ENCODE assay signal across 9 cellular contexts in the genomic region with DNA sequence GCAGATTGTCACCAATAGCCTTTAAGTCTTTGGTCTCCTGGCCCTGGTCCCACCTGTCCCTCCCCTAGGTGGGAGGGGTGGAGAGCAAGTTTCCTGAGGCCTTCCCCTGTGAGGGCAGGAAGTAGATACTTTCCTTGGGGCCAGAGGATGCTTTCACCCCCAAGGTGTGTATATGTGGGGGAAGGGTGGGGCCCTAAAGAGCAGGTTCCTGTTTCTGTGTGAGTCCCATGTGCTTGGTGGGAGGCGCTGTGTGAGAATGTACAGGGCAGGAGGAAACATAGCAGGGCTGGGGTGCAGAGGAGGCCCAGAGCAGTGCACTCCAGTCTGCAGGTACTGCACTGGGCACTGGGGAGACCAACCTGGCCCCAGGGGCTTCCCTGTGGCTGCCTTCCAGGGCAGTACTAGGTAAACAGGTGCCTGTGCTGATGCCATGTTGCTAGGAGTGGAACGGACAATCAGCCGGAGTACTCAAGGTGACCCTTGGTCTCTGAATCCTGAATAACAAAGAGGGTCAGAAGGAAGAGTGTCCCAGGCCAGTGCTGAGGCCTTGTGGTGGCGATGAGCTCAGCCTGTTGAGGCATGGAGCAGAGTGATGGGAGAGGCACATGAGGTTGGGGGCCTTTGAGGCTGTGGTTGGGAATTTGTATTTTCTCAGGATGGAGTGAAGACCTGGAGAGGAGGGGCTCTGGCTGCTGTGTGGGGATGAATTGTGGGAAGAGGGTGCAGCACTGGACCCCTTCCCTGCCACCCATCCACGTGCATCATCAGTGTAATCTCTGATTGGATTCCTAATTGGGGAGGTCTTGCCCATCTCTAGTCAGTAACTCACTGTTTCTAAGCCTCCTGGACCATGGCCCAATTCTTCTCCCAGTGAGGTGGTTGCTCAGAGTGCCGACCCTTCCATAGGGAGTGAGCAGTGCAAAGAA. TPM values are rescaled to one million over a fixed set of nuclear protein-coding genes. Genes with fewer than 3 reads are reported as not detected.
DNase-seq lines count a peak whose midpoint lies in the region; ATAC-seq and TF ChIP-seq lines count a peak whose summit lies in the region.
"Had no signal": no experiment of that assay in that cellular context is flagged by ENCODE, and none has a peak within 500 bp of the region (broad histone marks: within the 10 kb centered on the region; RNA-seq: fewer than 3 reads in every experiment).

No MANE protein-coding gene starts in this region.

- no peaks in the 10 kb centered on the region for H3K9me3 Mint-ChIP-seq in memory B cell

- no peak for TF ChIP-seq CTCF in GM10266 (IDR thresholded peaks at IDR 0.05; ENCODE audit: control insufficient read depth, insufficient read depth, low read depth, missing control alignments)
- no peak for TF ChIP-seq CTCF in OCI-LY3 (IDR thresholded peaks at IDR 0.05; ENCODE audit: low read depth, low read length)
- no peak for TF ChIP-seq CTCF in upper lobe of left lung (IDR thresholded peaks at IDR 0.05)

- peak overlapping the region; percentile 51; the same call in 1 of the 2 replicates for H3K9ac ChIP-seq in OCI-LY3 (ENCODE audit: low read length)

- peak in 1 of 4 donors; percentile 11 for TF ChIP-seq EP300 in upper lobe of left lung (IDR thresholded peaks at IDR 0.05)

- H3K36me3 ChIP-seq in OCI-LY3 (replicated peaks; ENCODE audit: low read depth, low read length): peaks cover 73% of the 10 kb centered on the region
- peaks cover 18 to 72% (median 43%) of the 10 kb centered on the region in 4 donors for H3K36me3 ChIP-seq in upper lobe of left lung

- peaks cover 27% of the 10 kb centered on the region for H3K36me3 Mint-ChIP-seq in memory B cell

- H3K4me1 ChIP-seq in OCI-LY3 (ENCODE audit: low read length) (peaks cover 54% of the 10 kb centered on the region), upper lobe of left lung (peaks cover 88 to 91% (median 89%) of the 10 kb centered on the region in 4 donors)

- peak overlapping the region; percentile 63 for H3K4me3 ChIP-seq in OCI-LY3 (ENCODE audit: low read length)
- peak overlapping the region in 3 of 4 donors; percentile 16 to 99 (median 97) for H3K4me3 ChIP-seq in upper lobe of left lung

- H3K27ac Mint-ChIP-seq in memory B cell: peak overlapping the region; percentile 89

- DNase-seq in GM10266 (ENCODE audit: extremely low spot score) (peak; percentile 58), memory B cell (ENCODE audit: low spot score in 2 of 2) (peak; percentile 58 to 82), upper lobe of left lung (peak in 1 of 2 donors; percentile 91), OCI-M1 (lab: John Stamatoyannopoulos, UW) (no peak), SHP77 treated with DMSO at 0.1 percent for 48 hours (lab: John Stamatoyannopoulos, UW) (no peak)

- no peaks in the 10 kb centered on the region for H3K27me3 Mint-ChIP-seq in memory B cell

- peak overlapping the region; percentile 61 for H3K27ac ChIP-seq in OCI-LY3 (ENCODE audit: low read length)
- peak overlapping the region; percentile 18 for H3K27ac ChIP-seq in angular gyrus (ENCODE audit: low read depth, low read length)
- peak overlapping the region; percentile 93 to 99 (median 98) for H3K27ac ChIP-seq in upper lobe of left lung

- 68% methylated on average over 5 to 6 of the region's 6 CpGs for WGBS in upper lobe of left lung, 2 donors

- no peak overlapping the region for H2AFZ ChIP-seq in OCI-LY3 (ENCODE audit: low read depth, low read length)

- H3K4me2 ChIP-seq in OCI-LY3 (ENCODE audit: low read length): peak overlapping the region; percentile 73

- H3K27me3 ChIP-seq in OCI-LY3 (ENCODE audit: low read depth, low read length) (no peaks in the 10 kb centered on the region), upper lobe of left lung (no peaks in the 10 kb centered on the region)

- ATAC-seq in memory B cell (ENCODE audit: low read depth) (peak; percentile 81), upper lobe of left lung (ENCODE audit: low FRiP score in 2 of 2) (peak in 1 of 2 donors; percentile 1), HG03469 (IDR thresholded peaks at IDR 0.05; ENCODE audit: unreplicated experiment) (no peak)

- H3K9me3 ChIP-seq in OCI-LY3 (ENCODE audit: insufficient read depth, low read length) (no peaks in the 10 kb centered on the region), upper lobe of left lung (no peaks in the 10 kb centered on the region)

- no peak for TF ChIP-seq POLR2A in upper lobe of left lung (IDR thresholded peaks at IDR 0.05)

- H4K20me1 ChIP-seq in OCI-LY3 (ENCODE audit: insufficient read depth, low read length): peaks cover 89% of the 10 kb centered on the region

- H3K4me3 Mint-ChIP-seq in memory B cell: peak overlapping the region; percentile 81

- H3K4me1 Mint-ChIP-seq in memory B cell: peaks cover 67% of the 10 kb centered on the region

- peaks cover 80% of the 10 kb centered on the region for H3K79me2 ChIP-seq in OCI-LY3 (ENCODE audit: low read length)

RNA-seq across cellular contexts. Expression of a gene that starts 5.1 kb away (rescaled TPM):
- total RNA-seq in upper lobe of left lung: 100 to 1,000 TPM; 170 to 353 (median 211) TPM

RNA-seq across cellular contexts. Expression of a gene that starts 26.1 kb away (rescaled TPM):
- total RNA-seq in upper lobe of left lung: 10 to 100 TPM; 39.9 to 78.5 (median 58.6) TPM

RNA-seq across cellular contexts. Expression of a gene that starts 28.8 kb away (rescaled TPM):
- 1 to 10 TPM in 3 of 6 donors, not detected in 3; 1.2 to 5.2 (median 2.1) TPM for total RNA-seq in upper lobe of left lung
- total RNA-seq: epithelial cell of proximal tubule had no signal

RNA-seq across cellular contexts. Expression of a gene that starts 46.1 kb away (rescaled TPM):
- total RNA-seq in upper lobe of left lung: 10 to 100 TPM in 1 of 6 donors, 1 to 10 TPM in 4, not detected in 1; 1.5 to 11.6 (median 2.9) TPM
- total RNA-seq: epithelial cell of proximal tubule had no signal

RNA-seq across cellular contexts. Expression of a gene that starts 53.1 kb away (rescaled TPM):
- 10 to 100 TPM; 32.4 to 90.1 (median 55.3) TPM for total RNA-seq in upper lobe of left lung

Comparison
In these comparisons a context has a peak if more than half of its experiments do, and no peak if none do; other contexts are left out.
1. DNase-seq: peak in GM10266 (single experiment) and memory B cell (2 of 2); none in OCI-M1 (single experiment) and SHP77 treated with DMSO at 0.1 percent for 48 hours (single experiment).
2. H3K27ac ChIP-seq: peak in every context shown above with its lines; median percentile 98 in upper lobe of left lung; 61 in OCI-LY3; 18 in angular gyrus.